Comparison of ENCODE assay signal across 7 cellular contexts in genomic region chr13:110676511-110677204, GRCh38. TPM values are rescaled to one million over a fixed set of nuclear protein-coding genes. Genes with fewer than 3 reads are reported as not detected.
A peak's percentile ranks its signal among the peaks of the same experiment; 100 is the strongest.
DNase-seq lines count a peak whose midpoint lies in the region; ATAC-seq and TF ChIP-seq lines count a peak whose summit lies in the region.

No MANE protein-coding gene starts in this region.

- no CpG with 5 or more reads among the region's 22 CpGs for WGBS in neuronal stem cell (ENCODE audit: extremely low coverage in 2 of 2, insufficient read length in 2 of 2, insufficient replicate concordance in 1 of 2), 2 donors

- H3K4me1 ChIP-seq in neuronal stem cell (ENCODE audit: control insufficient read depth in 2 of 2, insufficient read depth in 1 of 2, low read depth in 1 of 2, low read length in 2 of 2) = no peaks in the 10 kb centered on the region

- H3K18ac ChIP-seq in neuronal stem cell (ENCODE audit: low read length) = peak overlapping the region; percentile 71

- H3K9me3 ChIP-seq in neuronal stem cell (replicated peaks in 1 of 2; ENCODE audit: control insufficient read depth in 2 of 2, insufficient read depth in 1 of 2, low read depth in 1 of 2, low read length in 2 of 2) = peaks cover 0 to 1% of the 10 kb centered on the region in 2 donors

- H3K27ac ChIP-seq in neuronal stem cell (replicated peaks; ENCODE audit: low read length) (no peak overlapping the region), dorsolateral prefrontal cortex (peak overlapping the region in 1 of 59 donors; percentile 29)

- no peak overlapping the region for H3K4me2 ChIP-seq in neuronal stem cell (ENCODE audit: insufficient read depth, low read length, poor library complexity, severe bottlenecking)

- ATAC-seq in GM18907 (IDR thresholded peaks at IDR 0.05; ENCODE audit: unreplicated experiment) (peak; percentile 79), HG02588 (IDR thresholded peaks at IDR 0.05; ENCODE audit: unreplicated experiment) (peak; percentile 71)

- H2AFZ ChIP-seq in neuronal stem cell (ENCODE audit: low read length) = no peak overlapping the region

- H3K14ac ChIP-seq in neuronal stem cell (ENCODE audit: low read length) = peak overlapping the region; percentile 6

- H3K4me3 ChIP-seq in neuronal stem cell (ENCODE audit: low read length in 2 of 2) (no peak overlapping the region), dorsolateral prefrontal cortex (no peak overlapping the region)

- intact Hi-C loops in dorsolateral prefrontal cortex (cut with DNase I) = no loop called here

- H3K36me3 ChIP-seq in neuronal stem cell (replicated peaks in 1 of 2; ENCODE audit: control insufficient read depth in 2 of 2, insufficient read depth in 2 of 2, low read length in 2 of 2) = peaks cover 23 to 57% of the 10 kb centered on the region in 2 donors

- peak overlapping the region; percentile 14 for H3K23ac ChIP-seq in neuronal stem cell (ENCODE audit: low read depth, low read length, poor library complexity)

- no peak overlapping the region for H2AK5ac ChIP-seq in neuronal stem cell (ENCODE audit: low read depth, low read length)

- no peaks in the 10 kb centered on the region for H3K27me3 ChIP-seq in neuronal stem cell (ENCODE audit: control insufficient read depth in 3 of 3, insufficient read depth in 3 of 3, low read depth in 1 of 3, low read length in 3 of 3)
- no peaks in the 10 kb centered on the region for H3K27me3 ChIP-seq in dorsolateral prefrontal cortex

- no peak overlapping the region for H3K4ac ChIP-seq in neuronal stem cell (ENCODE audit: low read length)

- H2BK5ac ChIP-seq in neuronal stem cell (ENCODE audit: low read length) = no peak overlapping the region

- no peak for TF ChIP-seq CTCF in dorsolateral prefrontal cortex (IDR thresholded peaks at IDR 0.05 in 54 of 56, conservative IDR thresholded peaks at IDR 0.05 in 2 of 56; ENCODE audit: low read depth in 1 of 56, partially characterized antibody in 56 of 56)

- no peak overlapping the region for H2BK15ac ChIP-seq in neuronal stem cell (ENCODE audit: low read length)

- H2BK120ac ChIP-seq in neuronal stem cell (ENCODE audit: low read depth, low read length) = no peak overlapping the region

- H4K91ac ChIP-seq in neuronal stem cell (ENCODE audit: low read depth, low read length, poor library complexity) = no peak overlapping the region

- no peak overlapping the region for H3K9ac ChIP-seq in neuronal stem cell (ENCODE audit: low read depth, low read length, poor library complexity)

- DNase-seq in NCI-H2171 (lab: John Stamatoyannopoulos, UW) = peak; percentile 6
- no peak for DNase-seq in neuronal stem cell (ENCODE audit: low spot score)
- no peak for DNase-seq in NCI-H446 treated with DMSO at 0.1 percent for 48 hours (lab: John Stamatoyannopoulos, UW)
- DNase-seq in OCI-M2 (lab: John Stamatoyannopoulos, UW; ENCODE audit: unreplicated experiment) = no peak
- DNase-seq in dorsolateral prefrontal cortex = no peak

- H4K8ac ChIP-seq in neuronal stem cell (ENCODE audit: low read depth, low read length) = no peak overlapping the region

- H2BK12ac ChIP-seq in neuronal stem cell (ENCODE audit: low read length) = no peak overlapping the region

- peaks cover 8% of the 10 kb centered on the region for H3K79me1 ChIP-seq in neuronal stem cell (ENCODE audit: low read depth, low read length)

RNA-seq across cellular contexts. Expression of gene CARS2, which starts 29.3 kb away (rescaled TPM):
- 24.9 TPM for polyA plus RNA-seq in neuronal stem cell (2013, experiment 1 of 2)
- polyA plus RNA-seq in neuronal stem cell (2013, experiment 2 of 2) = 24.3 TPM
- 10 to 100 TPM; 36.3 to 70.5 (median 53.2) TPM for total RNA-seq in dorsolateral prefrontal cortex

RNA-seq across cellular contexts. Expression of gene ING1, which starts 36.8 kb away (rescaled TPM):
- 23.9 TPM for polyA plus RNA-seq in neuronal stem cell (2013, experiment 1 of 2)
- 24.7 TPM for polyA plus RNA-seq in neuronal stem cell (2013, experiment 2 of 2)
- 10 to 100 TPM; 10.1 to 22.6 (median 16.2) TPM for total RNA-seq in dorsolateral prefrontal cortex
